In genomic region chr21:33362044-33362555, GRCh38 we compare ENCODE assay signal across 7 cellular contexts. TPM values are rescaled to one million over a fixed set of nuclear protein-coding genes. Genes with fewer than 3 reads are reported as not detected.
A peak's percentile ranks its signal among the peaks of the same experiment; 100 is the strongest.
DNase-seq lines count a peak whose midpoint lies in the region; ATAC-seq and TF ChIP-seq lines count a peak whose summit lies in the region.

No MANE protein-coding gene starts in this region.

- POLR2A ChIA-PET in activated CD8-positive, alpha-beta T cell treated with anti-CD3 and anti-CD28 coated beads, Interleukin-2, amount 10 ng/mL, durations not matched to agents 7 days and 5 days (lab: Charles Lee), result interaction anchor here (0.6 to 2.0 kb wide), 17 partner anchors 9 to 590 kb away, joined by 3 to 16 read pairs (median 4); partner anchors contain the start of genes IFNAR1, IL10RB and PAXBP1

- H3K9ac ChIP-seq in GM23248, result no peak overlapping the region

- 0 out of 2 replicates have a peak overlapping the region, but pooled peaks have one; percentile 3 for H2AFZ ChIP-seq in GM23248

- peaks cover 16% of the 10 kb centered on the region for H3K9me3 Mint-ChIP-seq in activated CD8-positive, alpha-beta T cell treated with anti-CD3 and anti-CD28 coated beads, Interleukin-2, amount 10 ng/mL, durations not matched to agents 7 days and 5 days (ENCODE audit: insufficient read depth)
- H3K9me3 Mint-ChIP-seq in glutamatergic neuron (ENCODE audit: unreplicated experiment), result peaks cover 9% of the 10 kb centered on the region

- peak overlapping the region; percentile 3; the same call in 1 of the 2 replicates for H3K4me3 ChIP-seq in GM23248

- no peaks in the 10 kb centered on the region for H3K9me3 ChIP-seq in GM23248 (ENCODE audit: low read depth)

- H3K79me2 ChIP-seq in GM23248 (ENCODE audit: insufficient read depth), result no peaks in the 10 kb centered on the region

- TF ChIP-seq CTCF in glutamatergic neuron (IDR thresholded peaks at IDR 0.05; ENCODE audit: partially characterized antibody, unreplicated experiment), result no peak

- peak overlapping the region; percentile 89 for H3K27ac Mint-ChIP-seq in activated CD8-positive, alpha-beta T cell treated with anti-CD3 and anti-CD28 coated beads, Interleukin-2, amount 10 ng/mL, durations not matched to agents 7 days and 5 days
- H3K27ac Mint-ChIP-seq in glutamatergic neuron (ENCODE audit: unreplicated experiment), result no peak overlapping the region

- H3K9me2 ChIP-seq in GM23248 (ENCODE audit: insufficient read depth), result no peaks in the 10 kb centered on the region

- in situ Hi-C loops in GM23248 (cut with MboI), result loop anchor here (10.0 kb wide), 1 partner anchor 167 kb away; no protein-coding TSS in a partner anchor

- H3K36me3 Mint-ChIP-seq in activated CD8-positive, alpha-beta T cell treated with anti-CD3 and anti-CD28 coated beads, Interleukin-2, amount 10 ng/mL, durations not matched to agents 7 days and 5 days (ENCODE audit: low read depth), result peaks cover 17% of the 10 kb centered on the region
- peaks cover 2% of the 10 kb centered on the region for H3K36me3 Mint-ChIP-seq in glutamatergic neuron (ENCODE audit: unreplicated experiment)

- H3F3A ChIP-seq in GM23248 (ENCODE audit: insufficient read depth), result peaks cover 23% of the 10 kb centered on the region

- no peaks in the 10 kb centered on the region for H4K20me1 ChIP-seq in GM23248 (ENCODE audit: insufficient read depth)

- CTCF ChIA-PET in activated CD8-positive, alpha-beta T cell treated with anti-CD3 and anti-CD28 coated beads, Interleukin-2, amount 10 ng/mL, durations not matched to agents 7 days and 5 days (lab: Charles Lee), result interaction anchor here (1.0 to 5.0 kb wide), 43 partner anchors 12 to 422 kb away, joined by 3 to 75 read pairs (median 7); partner anchors contain the start of genes DNAJC28, IFNAR1 and TMEM50B

- peak overlapping the region; percentile 75 for H3K4me3 Mint-ChIP-seq in activated CD8-positive, alpha-beta T cell treated with anti-CD3 and anti-CD28 coated beads, Interleukin-2, amount 10 ng/mL, durations not matched to agents 7 days and 5 days
- peak overlapping the region; percentile 53 for H3K4me3 Mint-ChIP-seq in glutamatergic neuron (ENCODE audit: unreplicated experiment)

- ATAC-seq in activated CD8-positive, alpha-beta T cell treated with anti-CD3 and anti-CD28 coated beads, Interleukin-2, amount 10 ng/mL, durations not matched to agents 7 days and 5 days, result peak; percentile 81

- H3K4me1 Mint-ChIP-seq in activated CD8-positive, alpha-beta T cell treated with anti-CD3 and anti-CD28 coated beads, Interleukin-2, amount 10 ng/mL, durations not matched to agents 7 days and 5 days (ENCODE audit: low read depth), result peaks cover 28% of the 10 kb centered on the region
- H3K4me1 Mint-ChIP-seq in glutamatergic neuron (ENCODE audit: low read depth, unreplicated experiment), result peaks cover 10% of the 10 kb centered on the region

- H3K4me2 ChIP-seq in GM23248 (ENCODE audit: unreplicated experiment), result peak overlapping the region; percentile 61

- 30 to 31% methylated on average over 12 of the region's 12 CpGs for WGBS in GM23248 (ENCODE audit: low coverage in 1 of 2, low lambda C conversion rate in 2 of 2, missing lambda C conversion rate in 2 of 2), 2 experiments

- H3K27ac ChIP-seq in GM23248, result no peak overlapping the region

- no peaks in the 10 kb centered on the region for H3K27me3 ChIP-seq in GM23248 (replicated peaks; ENCODE audit: insufficient read depth)

- no peak for DNase-seq in GM23248
- peak; percentile 68 for DNase-seq in NCI-H524 treated with DMSO at 0.1 percent for 48 hours (lab: John Stamatoyannopoulos, UW)
- peak; percentile 84 for DNase-seq in activated CD8-positive, alpha-beta T cell treated with anti-CD3 and anti-CD28 coated beads, Interleukin-2, amount 10 ng/mL, durations not matched to agents 7 days and 5 days
- DNase-seq in glutamatergic neuron, result no peak
- DNase-seq in putamen (ENCODE audit: low spot score), result peak; percentile 50
- DNase-seq in occipital lobe (lab: John Stamatoyannopoulos, UW), result no peak
- DNase-seq in kidney glomerular epithelial cell (lab: John Stamatoyannopoulos, UW), result no peak

- peaks cover 26% of the 10 kb centered on the region for H3K4me1 ChIP-seq in GM23248 (ENCODE audit: insufficient read depth)

- H3K36me3 ChIP-seq in GM23248 (ENCODE audit: low read depth), result no peaks in the 10 kb centered on the region

- no peaks in the 10 kb centered on the region for H3K27me3 Mint-ChIP-seq in activated CD8-positive, alpha-beta T cell treated with anti-CD3 and anti-CD28 coated beads, Interleukin-2, amount 10 ng/mL, durations not matched to agents 7 days and 5 days (ENCODE audit: low read depth)
- H3K27me3 Mint-ChIP-seq in glutamatergic neuron (ENCODE audit: unreplicated experiment), result peaks cover 6% of the 10 kb centered on the region

RNA-seq across cellular contexts. Expression of gene IFNAR1, which starts 37.3 kb away (rescaled TPM):
- 19.1 and 24.0 TPM in 2 replicates for total RNA-seq in GM23248 (2014; rRNA removed; shearing (Covaris generic))
- 55.9 and 65.1 TPM in 2 replicates for polyA plus RNA-seq in GM23248 (2016; fragmentation: Nextera tagmentation; extraction: Ambion mirVana)
- 10 to 100 TPM; 32.5 to 35.4 TPM for total RNA-seq in activated CD8-positive, alpha-beta T cell treated with anti-CD3 and anti-CD28 coated beads, Interleukin-2, amount 10 ng/mL, durations not matched to agents 7 days and 5 days
- total RNA-seq in glutamatergic neuron (ENCODE audit: unreplicated experiment), result 17.7 TPM
- total RNA-seq in occipital lobe, result 49.9 TPM

RNA-seq across cellular contexts. Expression of gene IFNGR2, which starts 41.1 kb away (rescaled TPM):
- 92.8 and 98.3 TPM in 2 replicates for total RNA-seq in GM23248 (2014; rRNA removed; shearing (Covaris generic))
- polyA plus RNA-seq in GM23248 (2016; fragmentation: Nextera tagmentation; extraction: Ambion mirVana), result 113 and 116 TPM in 2 replicates
- total RNA-seq in activated CD8-positive, alpha-beta T cell treated with anti-CD3 and anti-CD28 coated beads, Interleukin-2, amount 10 ng/mL, durations not matched to agents 7 days and 5 days, result 1 to 10 TPM; 6.5 to 8.2 TPM
- total RNA-seq in glutamatergic neuron (ENCODE audit: unreplicated experiment), result 9.6 TPM
- 57.1 TPM for total RNA-seq in occipital lobe

Comparison
In these comparisons a context has a peak if more than half of its experiments do, and no peak if none do; other contexts are left out.
1. DNase-seq: peak in NCI-H524 treated with DMSO at 0.1 percent for 48 hours (single experiment), activated CD8-positive, alpha-beta T cell treated with anti-CD3 and anti-CD28 coated beads, Interleukin-2, amount 10 ng/mL, durations not matched to agents 7 days and 5 days (single experiment) and putamen (single experiment); none in GM23248 (single experiment), glutamatergic neuron (single experiment), occipital lobe (single experiment) and kidney glomerular epithelial cell (single experiment).